In the genomic region with DNA sequence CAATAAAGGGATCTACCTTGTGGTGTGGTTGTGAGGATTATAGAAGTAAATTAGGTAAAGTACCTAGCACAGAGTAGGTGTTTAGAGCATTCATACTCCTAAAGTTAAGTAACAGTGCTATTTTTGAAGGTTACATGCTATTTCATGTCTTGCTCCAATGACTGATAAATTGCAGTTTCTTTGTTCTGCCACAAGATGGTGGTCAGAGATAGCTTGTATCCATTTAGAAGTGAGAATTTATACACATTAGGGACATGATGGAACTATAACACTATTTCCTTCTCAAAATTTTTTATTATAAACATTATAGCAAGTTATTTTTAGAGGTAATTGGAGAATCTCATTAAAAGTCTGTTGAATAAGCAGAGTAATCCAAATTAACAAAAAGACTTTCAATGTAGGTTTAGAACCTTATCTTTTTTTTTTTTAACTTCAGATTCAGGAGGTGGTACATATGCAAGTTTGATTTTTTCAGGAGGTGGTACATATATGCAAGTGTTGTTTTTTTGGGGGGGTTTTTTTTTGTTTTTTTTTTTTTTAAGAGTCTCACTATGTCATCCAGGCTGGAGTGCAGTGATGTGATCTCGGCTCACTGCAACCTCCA, we compare ENCODE assay signal across 8 cellular contexts. TPM values are rescaled to one million over a fixed set of nuclear protein-coding genes. Genes with fewer than 3 reads are reported as not detected.
A peak's percentile ranks its signal among the peaks of the same experiment; 100 is the strongest.
DNase-seq lines count a peak whose midpoint lies in the region; ATAC-seq and TF ChIP-seq lines count a peak whose summit lies in the region.

No MANE protein-coding gene starts in this region.

- DNase-seq in AG20443 (ENCODE audit: low spot score) (peak; percentile 45), left ventricle myocardium superior (no peak), stomach (no peak), HuH-7.5 (ENCODE audit: low spot score) (no peak)
- DNase-seq in activated CD8-positive, alpha-beta T cell treated with anti-CD3 and anti-CD28 coated beads for 36 hours, result no peak

- no peak overlapping the region for H3K4me3 Mint-ChIP-seq in activated CD8-positive, alpha-beta T cell treated with anti-CD3 and anti-CD28 coated beads for 36 hours

- intact Hi-C loops in activated CD8-positive, alpha-beta T cell treated with anti-CD3 and anti-CD28 coated beads for 36 hours (cut with micrococcal nuclease), result no loop called here
- intact Hi-C loops in left ventricle myocardium superior (cut with micrococcal nuclease), result no loop called here
- intact Hi-C loops in stomach (cut with DNase I; ENCODE audit: low total_unique reads), result no loop called here

- H3K27ac ChIP-seq in stomach, result no peak overlapping the region

- H3K4me1 ChIP-seq in stomach, result peaks cover 0 to 30% (median 12%) of the 10 kb centered on the region in 4 donors

- peak; percentile 54 for TF ChIP-seq CTCF in GM12872 (IDR thresholded peaks at IDR 0.05; ENCODE audit: insufficient read depth, low read depth, low read length)
- peak; percentile 76 for TF ChIP-seq CTCF in LNCAP (IDR thresholded peaks at IDR 0.05)
- TF ChIP-seq CTCF in activated CD8-positive, alpha-beta T cell treated with anti-CD3 and anti-CD28 coated beads for 36 hours (IDR thresholded peaks at IDR 0.05), result peak; percentile 75
- TF ChIP-seq CTCF in stomach (IDR thresholded peaks at IDR 0.05), result peak in 5 of 7 experiments; percentile 23 to 50 (median 28)

- no peak for TF ChIP-seq POLR2A in stomach (IDR thresholded peaks at IDR 0.05)

- peaks cover 0 to 52% (median 42%) of the 10 kb centered on the region in 4 donors for H3K36me3 ChIP-seq in stomach

- no peaks in the 10 kb centered on the region for H3K9me3 Mint-ChIP-seq in activated CD8-positive, alpha-beta T cell treated with anti-CD3 and anti-CD28 coated beads for 36 hours

- POLR2A ChIA-PET in activated CD8-positive, alpha-beta T cell treated with anti-CD3 and anti-CD28 coated beads for 36 hours (lab: Charles Lee), result no interaction called here

- H3K36me3 Mint-ChIP-seq in activated CD8-positive, alpha-beta T cell treated with anti-CD3 and anti-CD28 coated beads for 36 hours (ENCODE audit: low read depth), result peaks cover 30% of the 10 kb centered on the region

- no peaks in the 10 kb centered on the region for H3K9me3 ChIP-seq in stomach

- H3K27ac Mint-ChIP-seq in activated CD8-positive, alpha-beta T cell treated with anti-CD3 and anti-CD28 coated beads for 36 hours, result no peak overlapping the region

- WGBS in stomach, 5 donors, result 89 to 100% (median 100%) methylated on average over 1 of the region's 1 CpG

- no peaks in the 10 kb centered on the region for H3K27me3 ChIP-seq in stomach

- ATAC-seq in activated CD8-positive, alpha-beta T cell treated with anti-CD3 and anti-CD28 coated beads for 36 hours, result peak; percentile 83
- ATAC-seq in left ventricle myocardium superior, result peak; percentile 37
- ATAC-seq in GM18517 (IDR thresholded peaks at IDR 0.05; ENCODE audit: unreplicated experiment), result no peak

- H3K4me1 Mint-ChIP-seq in activated CD8-positive, alpha-beta T cell treated with anti-CD3 and anti-CD28 coated beads for 36 hours (ENCODE audit: low read depth), result peaks cover 29% of the 10 kb centered on the region

- no peak for TF ChIP-seq EP300 in stomach (IDR thresholded peaks at IDR 0.05)

- CTCF ChIA-PET in activated CD8-positive, alpha-beta T cell treated with anti-CD3 and anti-CD28 coated beads for 36 hours (lab: Charles Lee), result interaction anchor here (0.6 to 1.5 kb wide), 6 partner anchors 11 to 488 kb away, joined by 3 to 4 read pairs (median 4); no protein-coding TSS in a partner anchor

- no peaks in the 10 kb centered on the region for H3K27me3 Mint-ChIP-seq in activated CD8-positive, alpha-beta T cell treated with anti-CD3 and anti-CD28 coated beads for 36 hours

- H3K4me3 ChIP-seq in stomach, result no peak overlapping the region

RNA-seq across cellular contexts. Expression of gene MTREX, which starts 17.1 kb away (rescaled TPM):
- total RNA-seq in activated CD8-positive, alpha-beta T cell treated with anti-CD3 and anti-CD28 coated beads for 36 hours, result 10 to 100 TPM; 88.9 to 93.4 TPM
- total RNA-seq in left ventricle myocardium superior (69.9 TPM), stomach (100 to 1,000 TPM in 2 of 5 donors, 10 to 100 TPM in 3; 24.6 to 138 (median 48.7) TPM)
- polyA plus RNA-seq in stomach, result 10 to 100 TPM; 13.6 to 17.3 (median 14.7) TPM

RNA-seq across cellular contexts. Expression of gene DHX29, which starts 17.4 kb away (rescaled TPM):
- 10 to 100 TPM; 11.6 to 13.7 TPM for total RNA-seq in activated CD8-positive, alpha-beta T cell treated with anti-CD3 and anti-CD28 coated beads for 36 hours
- total RNA-seq in left ventricle myocardium superior (20.7 TPM), stomach (10 to 100 TPM in 4 of 5 donors, 1 to 10 TPM in 1; 4.3 to 54.5 (median 18.8) TPM)
- 10 to 100 TPM in 1 of 3 donors, 1 to 10 TPM in 2; 6.5 to 10.7 (median 8.8) TPM for polyA plus RNA-seq in stomach
